16 cellular contexts compared by ENCODE assay signal in genomic region chr1:54867717-54868057, GRCh38. TPM values are rescaled to one million over a fixed set of nuclear protein-coding genes. Genes with fewer than 3 reads are reported as not detected.
DNase-seq lines count a peak whose midpoint lies in the region; ATAC-seq and TF ChIP-seq lines count a peak whose summit lies in the region.
"Had no signal": no experiment of that assay in that cellular context is flagged by ENCODE, and none has a peak within 500 bp of the region (broad histone marks: within the 10 kb centered on the region; RNA-seq: fewer than 3 reads in every experiment).

No MANE protein-coding gene starts in this region.

- peak overlapping the region; percentile 64 for H2AK5ac ChIP-seq in mesenchymal stem cell (ENCODE audit: low read length, severe bottlenecking)

- DNase-seq in Right ventricle myocardium inferior (ENCODE audit: missing footprints) (no peak), heart right ventricle (no peak), left lobe of liver (ENCODE audit: low spot score) (no peak), mesenchymal stem cell (no peak), cerebellum (ENCODE audit: low spot score) (no peak), SKM-1 (lab: John Stamatoyannopoulos, UW; ENCODE audit: unreplicated experiment) (no peak)
- DNase-seq in stimulated activated naive CD8-positive, alpha-beta T cell treated with anti-CD3 and anti-CD28 coated beads, Interleukin-15, Interleukin-2, amounts not matched to agents 100 U/mL and 50 U/mL, for 24 hours, result no peak
- DNase-seq: 8988T; ACHN; Calu3; CD4-positive, alpha-beta T cell; DMS 273 treated with DMSO at 0.1 percent for 48 hours had no signal

- no peak for TF ChIP-seq CTCF in heart right ventricle (IDR thresholded peaks at IDR 0.05)

- no peak overlapping the region for H3K4me2 ChIP-seq in mesenchymal stem cell (ENCODE audit: low read length, poor library complexity, severe bottlenecking)

- no peaks in the 10 kb centered on the region for H3K4me1 ChIP-seq in heart right ventricle
- H3K4me1 ChIP-seq in mesenchymal stem cell (ENCODE audit: control insufficient read depth, insufficient read depth, low read depth, low read length), result peaks cover 38% of the 10 kb centered on the region

- no peak overlapping the region for H2AFZ ChIP-seq in mesenchymal stem cell (ENCODE audit: low read depth, low read length)
- H2AFZ ChIP-seq: GM23248 had no signal

- WGBS in heart right ventricle, 2 donors, result 80 to 84% methylated on average over 4 of the region's 4 CpGs
- 79% methylated on average over 4 of the region's 4 CpGs for WGBS in mesenchymal stem cell

- peak overlapping the region in 1 of 2 experiments; percentile 23 for H3K23ac ChIP-seq in mesenchymal stem cell (ENCODE audit: low read length in 2 of 2)

- H2BK120ac ChIP-seq in mesenchymal stem cell (ENCODE audit: low read depth, low read length), result no peak overlapping the region

- H3K36me3 ChIP-seq in heart right ventricle (peaks cover 0 to 77% (median 0%) of the 10 kb centered on the region in 9 donors), mesenchymal stem cell (ENCODE audit: control insufficient read depth in 1 of 2, insufficient read depth in 2 of 2, low read depth in 1 of 2, low read length in 2 of 2) (peaks cover 64 to 78% of the 10 kb centered on the region in 2 experiments)

- H4K91ac ChIP-seq in mesenchymal stem cell (ENCODE audit: low read length), result peak overlapping the region; percentile 43

- H3K4me3 ChIP-seq in heart right ventricle (no peak overlapping the region), mesenchymal stem cell (ENCODE audit: insufficient read depth in 1 of 2, low read depth in 1 of 2, low read length in 2 of 2) (no peak overlapping the region)
- H3K4me3 ChIP-seq: GM23248 had no signal

- no peak overlapping the region for H3K9ac ChIP-seq in mesenchymal stem cell (ENCODE audit: low read length)
- H3K9ac ChIP-seq: GM23248 had no signal

- H3K9me3 ChIP-seq in heart right ventricle (no peaks in the 10 kb centered on the region), mesenchymal stem cell (ENCODE audit: control insufficient read depth, low read length) (no peaks in the 10 kb centered on the region)

- H2BK5ac ChIP-seq in mesenchymal stem cell (ENCODE audit: low read depth, low read length, poor library complexity, severe bottlenecking), result no peak overlapping the region

- H3K79me1 ChIP-seq in mesenchymal stem cell (replicated peaks; ENCODE audit: low read length, poor library complexity, severe bottlenecking), result peaks cover 28% of the 10 kb centered on the region

- H3K27ac ChIP-seq in heart right ventricle (no peak overlapping the region), mesenchymal stem cell (ENCODE audit: low read length, poor library complexity, severe bottlenecking) (no peak overlapping the region)
- H3K27ac ChIP-seq: GM23248, HL-60 had no signal

- no peak overlapping the region for H3K14ac ChIP-seq in mesenchymal stem cell (ENCODE audit: low read length in 2 of 2)

- H2BK12ac ChIP-seq in mesenchymal stem cell (ENCODE audit: low read length in 2 of 2), result no peak overlapping the region

- H3K4ac ChIP-seq in mesenchymal stem cell (ENCODE audit: low read depth in 1 of 2, low read length in 2 of 2), result no peak overlapping the region

- no peak overlapping the region for H3K18ac ChIP-seq in mesenchymal stem cell (ENCODE audit: low read depth in 1 of 2, low read length in 2 of 2)

- ATAC-seq in Right ventricle myocardium inferior (peak; percentile 5), heart right ventricle (no peak), left lobe of liver (peak; percentile 21), HG02588 (IDR thresholded peaks at IDR 0.05; ENCODE audit: unreplicated experiment) (no peak)
- ATAC-seq in stimulated activated naive CD8-positive, alpha-beta T cell treated with anti-CD3 and anti-CD28 coated beads, Interleukin-15, Interleukin-2, amounts not matched to agents 100 U/mL and 50 U/mL, for 24 hours, result no peak
- ATAC-seq: HCT116 had no signal

- no peaks in the 10 kb centered on the region for H3K27me3 ChIP-seq in heart right ventricle
- no peaks in the 10 kb centered on the region for H3K27me3 ChIP-seq in mesenchymal stem cell (ENCODE audit: control insufficient read depth in 1 of 2, insufficient read depth in 1 of 2, low read length in 2 of 2)

- no peak overlapping the region for H2BK15ac ChIP-seq in mesenchymal stem cell (ENCODE audit: low read depth, poor library complexity, severe bottlenecking)

- intact Hi-C loops in Right ventricle myocardium inferior (cut with DNase I), result no loop called here
- intact Hi-C loops in heart right ventricle (cut with DNase I), result no loop called here

- H4K8ac ChIP-seq in mesenchymal stem cell (ENCODE audit: low read length), result peak overlapping the region; percentile 38

RNA-seq across cellular contexts. Expression of gene DHCR24, which starts 19.3 kb away (rescaled TPM):
- total RNA-seq in Right ventricle myocardium inferior (12.0 TPM), heart right ventricle (10 to 100 TPM; 12.6 to 36.0 (median 15.0) TPM), left lobe of liver (828 TPM), cerebellum (37.9 TPM)
- polyA plus RNA-seq in heart right ventricle, result 10 to 100 TPM in 1 of 2 donors, 1 to 10 TPM in 1; 3.3 to 70.6 TPM
- polyA plus RNA-seq in mesenchymal stem cell (2013, experiment 1 of 2), result 136 TPM
- polyA plus RNA-seq in mesenchymal stem cell (2013, experiment 2 of 2), result 139 TPM

Comparison
In these comparisons a context has a peak if more than half of its experiments do, and no peak if none do; other contexts are left out.
1. ATAC-seq: peak in Right ventricle myocardium inferior (single experiment) and left lobe of liver (single experiment); none in heart right ventricle (0 of 8), stimulated activated naive CD8-positive, alpha-beta T cell treated with anti-CD3 and anti-CD28 coated beads, Interleukin-15, Interleukin-2, amounts not matched to agents 100 U/mL and 50 U/mL, for 24 hours (single experiment) and HG02588 (single experiment).
2. RNA of gene DHCR24, which starts 19.3 kb away (total RNA-seq): 828 TPM in left lobe of liver (single experiment); 37.9 TPM in cerebellum (single experiment), 12.6 to 36.0 TPM in heart right ventricle and 12.0 TPM in Right ventricle myocardium inferior (single experiment); every median in the first group is over 10 times any median in the second.